8 cellular contexts compared by ENCODE assay signal in genomic region chr19:40610396-40611064, GRCh38. TPM values are rescaled to one million over a fixed set of nuclear protein-coding genes. Genes with fewer than 3 reads are reported as not detected.
DNase-seq lines count a peak whose midpoint lies in the region; ATAC-seq and TF ChIP-seq lines count a peak whose summit lies in the region.

No MANE protein-coding gene starts in this region.

- WGBS in iPS DF 6.9 (ENCODE audit: insufficient coverage, insufficient read length): no CpG with 5 or more reads among the region's 29 CpGs

- peak overlapping the region; percentile 76 for H3K4me3 Mint-ChIP-seq in activated naive CD8-positive, alpha-beta T cell treated with anti-CD3 and anti-CD28 coated beads, Interleukin-2, amount 10 ng/mL, durations not matched to agents 7 days and 5 days

- H3K9me3 ChIP-seq in iPS DF 6.9 (ENCODE audit: control insufficient read depth, insufficient read depth, low read length): no peaks in the 10 kb centered on the region

- H3K36me3 Mint-ChIP-seq in activated naive CD8-positive, alpha-beta T cell treated with anti-CD3 and anti-CD28 coated beads, Interleukin-2, amount 10 ng/mL, durations not matched to agents 7 days and 5 days: no peaks in the 10 kb centered on the region

- peak overlapping the region; percentile 22; the same call in 1 of the 2 replicates for H3K4me3 ChIP-seq in iPS DF 6.9 (ENCODE audit: low read length)

- ATAC-seq in activated naive CD8-positive, alpha-beta T cell treated with anti-CD3 and anti-CD28 coated beads, Interleukin-2, amount 10 ng/mL, durations not matched to agents 7 days and 5 days (ENCODE audit: low read depth): no peak
- no peak for ATAC-seq in HG02884 (IDR thresholded peaks at IDR 0.05; ENCODE audit: unreplicated experiment)

- no peaks in the 10 kb centered on the region for H3K27me3 Mint-ChIP-seq in activated naive CD8-positive, alpha-beta T cell treated with anti-CD3 and anti-CD28 coated beads, Interleukin-2, amount 10 ng/mL, durations not matched to agents 7 days and 5 days

- DNase-seq in GF-D8 (lab: John Stamatoyannopoulos, UW) (peak; percentile 7), RWPE1 (ENCODE audit: low spot score) (no peak), iPS DF 6.9 (ENCODE audit: low read depth, low spot score) (no peak), NCI-H2227 (lab: John Stamatoyannopoulos, UW; ENCODE audit: unreplicated experiment) (no peak), NCI-H146 treated with DMSO at 0.1 percent for 48 hours (lab: John Stamatoyannopoulos, UW; ENCODE audit: unreplicated experiment) (no peak)
- DNase-seq in activated naive CD8-positive, alpha-beta T cell treated with anti-CD3 and anti-CD28 coated beads, Interleukin-2, amount 10 ng/mL, durations not matched to agents 7 days and 5 days: peak; percentile 66
- DNase-seq in stimulated activated CD4-positive, alpha-beta T cell treated with anti-CD3 and anti-CD28 coated beads, Interleukin-15, amount 100 ng/mL, for 24 hours: peak; percentile 75

- H3K27ac Mint-ChIP-seq in activated naive CD8-positive, alpha-beta T cell treated with anti-CD3 and anti-CD28 coated beads, Interleukin-2, amount 10 ng/mL, durations not matched to agents 7 days and 5 days: peak overlapping the region; percentile 84

- H3K4me1 Mint-ChIP-seq in activated naive CD8-positive, alpha-beta T cell treated with anti-CD3 and anti-CD28 coated beads, Interleukin-2, amount 10 ng/mL, durations not matched to agents 7 days and 5 days: peaks cover 33% of the 10 kb centered on the region

- H3K36me3 ChIP-seq in iPS DF 6.9 (ENCODE audit: control insufficient read depth, insufficient read depth, low read length): no peaks in the 10 kb centered on the region

- no peak for TF ChIP-seq CTCF in RWPE1 (conservative IDR thresholded peaks at IDR 0.05; ENCODE audit: low read depth)

- peaks cover 9% of the 10 kb centered on the region for H3K27me3 ChIP-seq in iPS DF 6.9 (ENCODE audit: control insufficient read depth, insufficient read depth, low read length)

- peaks cover 10% of the 10 kb centered on the region for H3K4me1 ChIP-seq in iPS DF 6.9 (ENCODE audit: control insufficient read depth, insufficient read depth, low read length)

- CTCF ChIA-PET in RWPE1 (lab: Yijun Ruan, JAX): interaction anchor here (0.6 to 3.7 kb wide), 3 partner anchors 24 to 516 kb away, joined by 3 to 18 read pairs (median 3); no protein-coding TSS in a partner anchor

- no peaks in the 10 kb centered on the region for H3K9me3 Mint-ChIP-seq in activated naive CD8-positive, alpha-beta T cell treated with anti-CD3 and anti-CD28 coated beads, Interleukin-2, amount 10 ng/mL, durations not matched to agents 7 days and 5 days

- H3K27ac ChIP-seq in RWPE1: peak overlapping the region; percentile 96
- H3K27ac ChIP-seq in iPS DF 6.9 (ENCODE audit: low read length): no peak overlapping the region

- POLR2A ChIA-PET in RWPE1 (lab: Yijun Ruan, JAX; ENCODE audit: low non-redundant PET): no interaction called here
- POLR2A ChIA-PET in activated naive CD8-positive, alpha-beta T cell treated with anti-CD3 and anti-CD28 coated beads, Interleukin-2, amount 10 ng/mL, durations not matched to agents 7 days and 5 days (lab: Charles Lee): interaction anchor here (0.7 to 1.6 kb wide), 4 partner anchors 24 to 324 kb away, joined by 3 to 9 read pairs (median 4); partner anchors contain the start of genes RAB4B and SERTAD1

RNA-seq across cellular contexts. Expression of gene LTBP4, which starts 9.4 kb away (rescaled TPM):
- 10 to 100 TPM; 83.3 to 94.0 TPM for total RNA-seq in activated naive CD8-positive, alpha-beta T cell treated with anti-CD3 and anti-CD28 coated beads, Interleukin-2, amount 10 ng/mL, durations not matched to agents 7 days and 5 days

RNA-seq across cellular contexts. Expression of gene SHKBP1, which starts 33.9 kb away (rescaled TPM):
- total RNA-seq in activated naive CD8-positive, alpha-beta T cell treated with anti-CD3 and anti-CD28 coated beads, Interleukin-2, amount 10 ng/mL, durations not matched to agents 7 days and 5 days: 100 to 1,000 TPM; 139 to 140 TPM

Comparison
In these comparisons a context has a peak if more than half of its experiments do, and no peak if none do; other contexts are left out.
1. DNase-seq: peak in GF-D8 (single experiment), activated naive CD8-positive, alpha-beta T cell treated with anti-CD3 and anti-CD28 coated beads, Interleukin-2, amount 10 ng/mL, durations not matched to agents 7 days and 5 days (single experiment) and stimulated activated CD4-positive, alpha-beta T cell treated with anti-CD3 and anti-CD28 coated beads, Interleukin-15, amount 100 ng/mL, for 24 hours (single experiment); none in RWPE1 (single experiment), iPS DF 6.9 (single experiment), NCI-H2227 (single experiment) and NCI-H146 treated with DMSO at 0.1 percent for 48 hours (single experiment).